8 cellular contexts compared by ENCODE assay signal in the genomic region with DNA sequence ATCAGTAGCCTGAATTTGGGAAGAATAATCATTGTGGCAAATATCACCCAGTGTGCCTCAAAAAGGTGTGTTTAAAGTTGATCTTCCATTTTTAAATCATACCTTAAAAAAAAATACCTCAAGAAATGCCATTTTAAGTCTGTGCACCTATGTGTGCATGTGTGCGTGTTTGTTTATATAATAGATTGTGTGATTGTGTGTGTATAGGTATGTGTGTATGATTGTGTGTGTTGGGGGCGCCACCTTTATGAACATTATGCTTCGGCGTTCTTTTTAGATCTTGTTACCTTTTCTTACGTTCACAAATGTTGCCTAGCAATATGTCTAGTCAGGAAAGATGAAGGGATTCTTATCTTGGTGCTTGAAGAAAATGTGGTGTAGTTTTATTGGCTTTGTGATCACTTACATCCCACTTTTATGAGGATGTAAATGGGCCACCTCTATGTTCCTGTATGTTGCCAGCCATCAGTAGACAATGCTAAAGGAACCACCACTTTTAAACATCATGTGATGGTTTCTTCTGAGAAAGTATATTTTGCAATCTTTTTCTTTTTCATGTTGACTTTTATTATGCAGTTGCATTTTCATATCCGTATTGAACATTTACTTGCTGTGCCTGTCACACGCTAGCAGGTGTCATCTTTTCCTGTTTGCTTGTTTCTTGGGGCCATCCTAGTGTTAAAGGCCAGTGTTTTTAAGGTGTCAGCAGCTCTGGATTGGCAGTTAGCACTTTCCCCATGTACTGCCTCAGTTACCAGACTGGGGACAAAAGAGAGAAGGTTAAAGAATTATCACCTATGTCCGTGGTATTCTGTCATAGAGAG. TPM values are rescaled to one million over a fixed set of nuclear protein-coding genes. Genes with fewer than 3 reads are reported as not detected.
DNase-seq lines count a peak whose midpoint lies in the region; ATAC-seq, FAIRE-seq and TF ChIP-seq lines count a peak whose summit lies in the region.

No MANE protein-coding gene starts in this region.

- H3K9ac ChIP-seq in BLaER1 (no peak overlapping the region), DND-41 (ENCODE audit: low read depth, low read length) (0 out of 2 replicates have a peak overlapping the region, but pooled peaks have one; percentile 3), muscle layer of colon (ENCODE audit: low read length) (no peak overlapping the region)

- H3K27me3 Mint-ChIP-seq in activated CD4-positive, alpha-beta memory T cell treated with anti-CD3 and anti-CD28 coated beads for 36 hours: peaks cover 11% of the 10 kb centered on the region

- H3K4me3 Mint-ChIP-seq in activated CD4-positive, alpha-beta memory T cell treated with anti-CD3 and anti-CD28 coated beads for 36 hours: peak overlapping the region; percentile 28

- H3K27ac ChIP-seq in BLaER1: no peak overlapping the region
- H3K27ac ChIP-seq in DND-41 (ENCODE audit: low read length): peak overlapping the region; percentile 76
- H3K27ac ChIP-seq in muscle layer of colon (ENCODE audit: low read depth, low read length): peak overlapping the region; percentile 9

- TF ChIP-seq CTCF in DND-41 (IDR thresholded peaks at IDR 0.05; ENCODE audit: borderline replicate concordance, extremely low read depth, low read length, poor library complexity, severe bottlenecking): no peak

- peak overlapping the region; percentile 45 for H2AFZ ChIP-seq in DND-41 (ENCODE audit: low read depth, low read length)

- H4K20me1 ChIP-seq in BLaER1 (peaks cover 23% of the 10 kb centered on the region), DND-41 (ENCODE audit: insufficient read depth, low read length) (no peaks in the 10 kb centered on the region)

- no peaks in the 10 kb centered on the region for H3K36me3 Mint-ChIP-seq in activated CD4-positive, alpha-beta memory T cell treated with anti-CD3 and anti-CD28 coated beads for 36 hours

- H3K27ac Mint-ChIP-seq in activated CD4-positive, alpha-beta memory T cell treated with anti-CD3 and anti-CD28 coated beads for 36 hours: peak overlapping the region; percentile 24

- peaks cover 10% of the 10 kb centered on the region for H3K36me3 ChIP-seq in BLaER1
- H3K36me3 ChIP-seq in DND-41 (ENCODE audit: insufficient read depth, low read length): no peaks in the 10 kb centered on the region
- H3K36me3 ChIP-seq in muscle layer of colon (ENCODE audit: insufficient read depth, low read length): peaks cover under 1% of the 10 kb centered on the region

- no peaks in the 10 kb centered on the region for H3K79me2 ChIP-seq in DND-41 (ENCODE audit: insufficient read depth, low read length)

- ATAC-seq in DND-41 (ENCODE audit: insufficient read depth, low read depth): no peak

- no peak for FAIRE-seq in GM19239 (lab: Jason Lieb, UNC)

- intact Hi-C loops in activated CD4-positive, alpha-beta memory T cell treated with anti-CD3 and anti-CD28 coated beads for 36 hours (cut with micrococcal nuclease): loop anchor here (1.0 to 5.0 kb wide), 7 partner anchors 216 to 1571 kb away; partner anchors contain the start of genes ABHD13, LIG4 and NAXD

- H3K4me2 ChIP-seq in BLaER1 (peak overlapping the region; percentile 91), DND-41 (ENCODE audit: insufficient read depth, low read length) (peak overlapping the region; percentile 0; the same call in 1 of the 2 replicates)

- H3K9me3 ChIP-seq in BLaER1 (peaks cover 6% of the 10 kb centered on the region), DND-41 (ENCODE audit: insufficient read depth, low read length, severe bottlenecking) (no peaks in the 10 kb centered on the region), muscle layer of colon (ENCODE audit: low read length) (no peaks in the 10 kb centered on the region)

- H3K4me1 ChIP-seq in BLaER1 (peaks cover 37% of the 10 kb centered on the region), DND-41 (ENCODE audit: insufficient read depth, low read length) (peaks cover 63% of the 10 kb centered on the region), muscle layer of colon (ENCODE audit: insufficient read depth, low read length) (peaks cover 9% of the 10 kb centered on the region)

- DNase-seq in DND-41 (no peak), D341Med (ENCODE audit: low spot score) (no peak), NCI-H345 treated with DMSO at 0.1 percent for 48 hours (lab: John Stamatoyannopoulos, UW; ENCODE audit: unreplicated experiment) (no peak), GM19239 (ENCODE audit: insufficient read length, low spot score) (no peak)
- no peak for DNase-seq in activated CD4-positive, alpha-beta memory T cell treated with anti-CD3 and anti-CD28 coated beads for 36 hours
- no peak for DNase-seq in stimulated activated CD4-positive, alpha-beta T cell treated with anti-CD3 and anti-CD28 coated beads, Interleukin-2, amount 100 ng/mL, for 24 hours

- H3K9me3 Mint-ChIP-seq in activated CD4-positive, alpha-beta memory T cell treated with anti-CD3 and anti-CD28 coated beads for 36 hours: no peaks in the 10 kb centered on the region

- H3K4me3 ChIP-seq in BLaER1 (no peak overlapping the region), DND-41 (ENCODE audit: low read depth in 1 of 2, low read length in 2 of 2) (no peak overlapping the region), muscle layer of colon (ENCODE audit: low read depth in 1 of 2, low read length in 2 of 2) (no peak overlapping the region)

- peaks cover 16% of the 10 kb centered on the region for H3K4me1 Mint-ChIP-seq in activated CD4-positive, alpha-beta memory T cell treated with anti-CD3 and anti-CD28 coated beads for 36 hours (ENCODE audit: low read depth)

- H3K27me3 ChIP-seq in BLaER1 (no peaks in the 10 kb centered on the region), DND-41 (ENCODE audit: insufficient read depth, low read length, poor library complexity) (no peaks in the 10 kb centered on the region), muscle layer of colon (ENCODE audit: control insufficient read depth in 1 of 2, insufficient read depth in 2 of 2, low read length in 2 of 2) (no peaks in the 10 kb centered on the region)

- CTCF ChIA-PET in activated CD4-positive, alpha-beta memory T cell treated with anti-CD3 and anti-CD28 coated beads for 36 hours (lab: Charles Lee): interaction anchor here (1.5 kb wide), 1 partner anchor 8 kb away, joined by 4 read pairs; no protein-coding TSS in a partner anchor

- POLR2A ChIA-PET in activated CD4-positive, alpha-beta memory T cell treated with anti-CD3 and anti-CD28 coated beads for 36 hours (lab: Charles Lee): no interaction called here

RNA-seq across cellular contexts. Expression of gene IRS2, which starts 2.2 kb away (rescaled TPM):
- total RNA-seq in activated CD4-positive, alpha-beta memory T cell treated with anti-CD3 and anti-CD28 coated beads for 36 hours: 1 to 10 TPM; 2.3 to 2.5 TPM
